ENCODE assay signal across 1 cellular context in the genomic region with DNA sequence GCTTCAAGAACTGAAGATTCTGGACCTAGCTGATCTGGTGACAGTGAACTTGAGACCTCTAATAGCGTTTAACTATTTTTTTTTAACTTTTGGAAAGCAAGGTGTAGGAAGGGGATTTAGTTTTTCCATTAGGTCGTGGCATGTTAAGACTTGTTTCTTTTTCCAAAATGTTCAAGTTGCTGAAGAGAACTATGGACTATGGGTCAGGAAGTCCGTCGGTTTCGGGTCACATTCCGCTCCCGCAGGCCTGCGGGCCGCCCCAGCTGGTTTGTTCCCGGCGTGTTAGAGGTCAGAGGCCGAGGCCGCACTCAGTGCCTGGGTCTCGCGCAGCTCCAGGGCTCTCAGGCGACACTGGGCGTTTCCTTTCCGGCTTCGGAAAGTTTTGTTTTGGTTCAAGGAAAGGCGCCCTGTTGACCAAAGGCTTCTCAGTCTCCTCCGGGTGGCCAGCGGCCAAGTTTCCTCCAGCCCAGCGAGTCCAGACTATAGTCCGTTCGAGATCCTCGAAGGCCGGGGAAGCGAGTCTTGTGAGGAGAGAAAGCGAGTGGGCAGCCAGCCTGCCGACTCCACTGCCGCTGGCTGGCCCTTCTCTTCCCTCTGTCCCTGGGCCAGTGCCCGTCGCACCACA.
TF ChIP-seq lines count a peak whose summit lies in the region.

No MANE protein-coding gene starts in this region.

TF ChIP-seq in A549, 52 proteins besides CTCF, POLR2A, EP300 and RAD21 (continued from another document):
- TF ChIP-seq, protein P1, sequence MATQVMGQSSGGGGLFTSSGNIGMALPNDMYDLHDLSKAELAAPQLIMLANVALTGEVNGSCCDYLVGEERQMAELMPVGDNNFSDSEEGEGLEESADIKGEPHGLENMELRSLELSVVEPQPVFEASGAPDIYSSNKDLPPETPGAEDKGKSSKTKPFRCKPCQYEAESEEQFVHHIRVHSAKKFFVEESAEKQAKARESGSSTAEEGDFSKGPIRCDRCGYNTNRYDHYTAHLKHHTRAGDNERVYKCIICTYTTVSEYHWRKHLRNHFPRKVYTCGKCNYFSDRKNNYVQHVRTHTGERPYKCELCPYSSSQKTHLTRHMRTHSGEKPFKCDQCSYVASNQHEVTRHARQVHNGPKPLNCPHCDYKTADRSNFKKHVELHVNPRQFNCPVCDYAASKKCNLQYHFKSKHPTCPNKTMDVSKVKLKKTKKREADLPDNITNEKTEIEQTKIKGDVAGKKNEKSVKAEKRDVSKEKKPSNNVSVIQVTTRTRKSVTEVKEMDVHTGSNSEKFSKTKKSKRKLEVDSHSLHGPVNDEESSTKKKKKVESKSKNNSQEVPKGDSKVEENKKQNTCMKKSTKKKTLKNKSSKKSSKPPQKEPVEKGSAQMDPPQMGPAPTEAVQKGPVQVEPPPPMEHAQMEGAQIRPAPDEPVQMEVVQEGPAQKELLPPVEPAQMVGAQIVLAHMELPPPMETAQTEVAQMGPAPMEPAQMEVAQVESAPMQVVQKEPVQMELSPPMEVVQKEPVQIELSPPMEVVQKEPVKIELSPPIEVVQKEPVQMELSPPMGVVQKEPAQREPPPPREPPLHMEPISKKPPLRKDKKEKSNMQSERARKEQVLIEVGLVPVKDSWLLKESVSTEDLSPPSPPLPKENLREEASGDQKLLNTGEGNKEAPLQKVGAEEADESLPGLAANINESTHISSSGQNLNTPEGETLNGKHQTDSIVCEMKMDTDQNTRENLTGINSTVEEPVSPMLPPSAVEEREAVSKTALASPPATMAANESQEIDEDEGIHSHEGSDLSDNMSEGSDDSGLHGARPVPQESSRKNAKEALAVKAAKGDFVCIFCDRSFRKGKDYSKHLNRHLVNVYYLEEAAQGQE (IDR thresholded peaks at IDR 0.05) = peak; percentile 39; the same call in 1 of the 2 replicates
